ENCODE assay signal across 8 cellular contexts in genomic region chr3:169509359-169509758, GRCh38.
A peak's percentile ranks its signal among the peaks of the same experiment; 100 is the strongest.
DNase-seq lines count a peak whose midpoint lies in the region; ATAC-seq and TF ChIP-seq lines count a peak whose summit lies in the region.

No MANE protein-coding gene starts in this region.

- H3K9me3 Mint-ChIP-seq in naive thymus-derived CD4-positive, alpha-beta T cell, result peaks cover 0 to 1% (median 0%) of the 10 kb centered on the region in 11 donors

- POLR2A ChIA-PET in naive thymus-derived CD4-positive, alpha-beta T cell (lab: Charles Lee), result no interaction called here

- ATAC-seq in GM19023 (IDR thresholded peaks at IDR 0.05; ENCODE audit: unreplicated experiment) (peak; percentile 87), GM21737 (IDR thresholded peaks at IDR 0.05; ENCODE audit: unreplicated experiment) (peak; percentile 93), HG03342 (IDR thresholded peaks at IDR 0.05; ENCODE audit: unreplicated experiment) (peak; percentile 94)
- peak; percentile 18 for ATAC-seq in naive thymus-derived CD4-positive, alpha-beta T cell

- no peaks in the 10 kb centered on the region for H3K27me3 Mint-ChIP-seq in naive thymus-derived CD4-positive, alpha-beta T cell

- H3K4me1 Mint-ChIP-seq in naive thymus-derived CD4-positive, alpha-beta T cell, result peaks cover 7 to 17% (median 15%) of the 10 kb centered on the region in 7 donors

- no peaks in the 10 kb centered on the region for H3K4me1 ChIP-seq in naive thymus-derived CD4-positive, alpha-beta T cell (ENCODE audit: control insufficient read depth in 2 of 2, insufficient read depth in 2 of 2, low read length in 2 of 2)

- H3K27ac ChIP-seq in naive thymus-derived CD4-positive, alpha-beta T cell (ENCODE audit: low read depth, low read length), result no peak overlapping the region

- TF ChIP-seq CTCF in GM13976 (IDR thresholded peaks at IDR 0.05; ENCODE audit: borderline replicate concordance, control extremely low read depth, extremely low read depth, insufficient read depth, missing control alignments), result no peak

- peak overlapping the region in 4 of 9 donors; percentile 21 to 55 (median 38) for H3K27ac Mint-ChIP-seq in naive thymus-derived CD4-positive, alpha-beta T cell

- CTCF ChIA-PET in naive thymus-derived CD4-positive, alpha-beta T cell (lab: Charles Lee), result no interaction called here

- no peaks in the 10 kb centered on the region for H3K27me3 ChIP-seq in naive thymus-derived CD4-positive, alpha-beta T cell (ENCODE audit: control insufficient read depth in 2 of 2, insufficient read depth in 2 of 2, low read length in 2 of 2)

- no peaks in the 10 kb centered on the region for H3K9me3 ChIP-seq in naive thymus-derived CD4-positive, alpha-beta T cell (ENCODE audit: control insufficient read depth in 2 of 3, low read length in 3 of 3)

- peak overlapping the region in 1 of 10 donors; percentile 12 for H3K4me3 Mint-ChIP-seq in naive thymus-derived CD4-positive, alpha-beta T cell

- no peaks in the 10 kb centered on the region for H3K36me3 ChIP-seq in naive thymus-derived CD4-positive, alpha-beta T cell (ENCODE audit: control insufficient read depth in 2 of 3, insufficient read depth in 3 of 3, low read length in 3 of 3)

- in situ Hi-C loops in GM13976 (cut with MboI; ENCODE audit: low sequenced_read_pairs, unreplicated experiment), result no loop called here

- peaks cover 0 to 2% (median 0%) of the 10 kb centered on the region in 5 donors for H3K36me3 Mint-ChIP-seq in naive thymus-derived CD4-positive, alpha-beta T cell

- H3K4me3 ChIP-seq in naive thymus-derived CD4-positive, alpha-beta T cell (ENCODE audit: low read length), result no peak overlapping the region

- peak in 1 of 9 donors; percentile 2 for DNase-seq in naive thymus-derived CD4-positive, alpha-beta T cell
- DNase-seq in inferior parietal cortex (ENCODE audit: extremely low spot score) (no peak), GM13976 (ENCODE audit: low spot score) (no peak), ureter (ENCODE audit: low spot score) (no peak), NCI-H2196 treated with DMSO at 0.1 percent for 48 hours (lab: John Stamatoyannopoulos, UW; ENCODE audit: unreplicated experiment) (no peak)

- intact Hi-C loops in naive thymus-derived CD4-positive, alpha-beta T cell (cut with micrococcal nuclease), result no loop called here

Comparison
In these comparisons a context has a peak if more than half of its experiments do, and no peak if none do; other contexts are left out.
1. ATAC-seq: peak in every context shown above with its lines; median percentile 94 in HG03342; 93 in GM21737; 87 in GM19023; 18 in naive thymus-derived CD4-positive, alpha-beta T cell.